In the genomic region with DNA sequence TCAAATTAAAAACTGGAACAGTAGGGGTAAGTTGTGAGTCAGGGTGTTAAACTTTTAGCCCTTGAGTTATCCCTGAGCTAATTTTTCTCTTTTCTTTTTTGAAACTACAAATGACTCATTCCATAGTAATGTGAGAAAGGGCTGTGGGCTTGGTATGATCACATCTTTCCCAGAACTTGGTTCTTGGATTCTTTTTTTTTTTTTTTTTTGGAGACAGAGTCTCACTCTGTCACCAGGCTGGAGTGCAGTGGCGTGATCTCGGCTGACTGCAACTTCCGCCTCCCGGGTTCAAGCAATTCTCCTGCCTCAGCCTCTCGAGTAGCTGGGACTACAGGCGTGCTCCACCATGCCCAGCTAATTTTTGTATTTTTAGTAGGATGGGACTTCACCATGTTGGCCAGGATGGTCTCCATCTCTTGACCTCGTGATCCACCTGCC, we compare ENCODE assay signal across 2 cellular contexts.
TF ChIP-seq lines count a peak whose summit lies in the region.

No MANE protein-coding gene starts in this region.

TF ChIP-seq in IMR-90, 13 proteins besides CTCF, POLR2A, EP300 and RAD21:
- TF ChIP-seq FOS (IDR thresholded peaks at IDR 0.05; ENCODE audit: low read depth, low read length) (peak; percentile 65), BHLHE40 (IDR thresholded peaks at IDR 0.05; ENCODE audit: low read depth, low read length) (peak; percentile 17; the same call in 1 of the 2 replicates)

TF ChIP-seq in endothelial cell of umbilical vein, 7 proteins besides CTCF, POLR2A, EP300 and RAD21:
- TF ChIP-seq JUN (IDR thresholded peaks at IDR 0.05; ENCODE audit: borderline replicate concordance, insufficient read depth, insufficient read length, low read depth): peak; percentile 82
- peak; percentile 77 for TF ChIP-seq FOS (IDR thresholded peaks at IDR 0.05; ENCODE audit: borderline replicate concordance, insufficient read depth, low read length)
TF ChIP-seq in endothelial cell of umbilical vein: peak in this region for 2; not testable (repeated sequence) for 5.
